8 cellular contexts compared by ENCODE assay signal in genomic region chr11:1862588-1863351, GRCh38. TPM values are rescaled to one million over a fixed set of nuclear protein-coding genes. Genes with fewer than 3 reads are reported as not detected.
DNase-seq lines count a peak whose midpoint lies in the region; ATAC-seq and TF ChIP-seq lines count a peak whose summit lies in the region.
"Had no signal": no experiment of that assay in that cellular context is flagged by ENCODE, and none has a peak within 500 bp of the region (broad histone marks: within the 10 kb centered on the region; RNA-seq: fewer than 3 reads in every experiment).

No MANE protein-coding gene starts in this region.

- H3F3A ChIP-seq in SK-N-SH (replicated peaks; ENCODE audit: insufficient read depth), result no peaks in the 10 kb centered on the region

- intact Hi-C loops in left lung (cut with DNase I), result no loop called here

- H3K36me3 ChIP-seq in SK-N-SH (replicated peaks in 1 of 2; ENCODE audit: control insufficient read depth in 1 of 2, insufficient read depth in 2 of 2, low read length in 1 of 2), result no peaks in the 10 kb centered on the region
- H3K36me3 ChIP-seq in left lung, result peaks cover 0 to 14% of the 10 kb centered on the region in 2 donors
- no peaks in the 10 kb centered on the region for H3K36me3 ChIP-seq in urinary bladder (ENCODE audit: insufficient read depth)
- H3K36me3 ChIP-seq in WERI-Rb-1, result no peaks in the 10 kb centered on the region

- H2AFZ ChIP-seq in SK-N-SH (ENCODE audit: low read depth), result no peak overlapping the region

- no peak for ATAC-seq in SK-N-SH treated with all-trans-retinoic acid at 6 μM for 48 hours
- ATAC-seq in left lung, result peak; percentile 3
- ATAC-seq in HG03280 (IDR thresholded peaks at IDR 0.05; ENCODE audit: unreplicated experiment), result no peak

- CTCF ChIA-PET in SK-N-SH (lab: Yijun Ruan, JAX), result interaction anchor here (1.5 to 2.2 kb wide), 3 partner anchors 20 to 169 kb away, joined by 3 to 9 read pairs (median 3); no protein-coding TSS in a partner anchor

- no peaks in the 10 kb centered on the region for H3K9me2 ChIP-seq in SK-N-SH

- H3K4me1 ChIP-seq in SK-N-SH (ENCODE audit: control insufficient read depth in 1 of 2, insufficient read depth in 2 of 2, low read depth in 1 of 2, low read length in 1 of 2) (peaks cover 18 to 33% of the 10 kb centered on the region in 2 experiments; a peak in 3 of 4 replicates), left lung (peaks cover 13 to 41% of the 10 kb centered on the region in 2 donors), urinary bladder (ENCODE audit: insufficient read depth) (no peaks in the 10 kb centered on the region)

- DNase-seq in SK-N-SH (no peak), left lung (no peak), WERI-Rb-1 (no peak)
- DNase-seq: activated effector memory CD4-positive, alpha-beta T cell treated with anti-CD3 and anti-CD28 coated beads, Interleukin-2, amount 50 U/mL, for 16 hours had no signal

- peak overlapping the region; percentile 69; the same call in 1 of the 2 replicates for H3K4me2 ChIP-seq in SK-N-SH

- peak overlapping the region; percentile 50 to 61; a peak in 2 of 4 replicates for H3K27ac ChIP-seq in SK-N-SH (ENCODE audit: low read depth in 2 of 2, low read length in 1 of 2)
- peak overlapping the region in 1 of 2 donors; percentile 15 for H3K27ac ChIP-seq in left lung
- peak overlapping the region; percentile 65 for H3K27ac ChIP-seq in urinary bladder (ENCODE audit: low read depth)
- no peak overlapping the region for H3K27ac ChIP-seq in WERI-Rb-1

- WGBS in SK-N-SH (ENCODE audit: low lambda C conversion rate), result 72% methylated on average over 9 of the region's 14 CpGs
- WGBS in urinary bladder, result 90% methylated on average over 14 of the region's 14 CpGs

- POLR2A ChIA-PET in SK-N-SH (lab: Yijun Ruan, JAX), result no interaction called here

- H3K9ac ChIP-seq in SK-N-SH, result no peak overlapping the region

- no peaks in the 10 kb centered on the region for H3K79me2 ChIP-seq in SK-N-SH (ENCODE audit: insufficient read depth)

- no peaks in the 10 kb centered on the region for H4K20me1 ChIP-seq in SK-N-SH (ENCODE audit: insufficient read depth)

- H3K4me3 ChIP-seq in SK-N-SH (ENCODE audit: low read depth in 2 of 2, low read length in 1 of 2), result no peak overlapping the region
- no peak overlapping the region for H3K4me3 ChIP-seq in left lung
- no peak overlapping the region for H3K4me3 ChIP-seq in urinary bladder (ENCODE audit: low read depth, low read length)
- no peak overlapping the region for H3K4me3 ChIP-seq in WERI-Rb-1 (ENCODE audit: low read depth, low read length)

- H3K9me3 ChIP-seq in SK-N-SH (no peaks in the 10 kb centered on the region), left lung (no peaks in the 10 kb centered on the region), WERI-Rb-1 (ENCODE audit: severe bottlenecking) (no peaks in the 10 kb centered on the region)

- no peak for TF ChIP-seq RAD21 in SK-N-SH (IDR thresholded peaks at IDR 0.05; ENCODE audit: low read length)

- TF ChIP-seq EP300 in SK-N-SH (IDR thresholded peaks at IDR 0.05; ENCODE audit: borderline replicate concordance in 1 of 2, low read depth in 1 of 2, low read length in 1 of 2), result no peak

- H3K27me3 ChIP-seq in SK-N-SH (ENCODE audit: insufficient read depth) (no peaks in the 10 kb centered on the region), left lung (peaks cover 0 to 3% of the 10 kb centered on the region in 2 donors), WERI-Rb-1 (ENCODE audit: insufficient read depth, low read depth, severe bottlenecking) (peaks cover 88% of the 10 kb centered on the region)

- no peak for TF ChIP-seq CTCF in SK-N-SH (IDR thresholded peaks at IDR 0.05)
- no peak for TF ChIP-seq CTCF in left lung (IDR thresholded peaks at IDR 0.05)
- no peak for TF ChIP-seq CTCF in WERI-Rb-1 (IDR thresholded peaks at IDR 0.05; ENCODE audit: low read depth, low read length)

TF ChIP-seq in SK-N-SH, 30 proteins besides CTCF, POLR2A, EP300 and RAD21:
- TF ChIP-seq MAX (IDR thresholded peaks at IDR 0.05; ENCODE audit: low read depth), result no peak
- no peak for TF ChIP-seq EZH2phosphoT487 (IDR thresholded peaks at IDR 0.05; ENCODE audit: borderline replicate concordance, low read depth)
- TF ChIP-seq FOSL2 (IDR thresholded peaks at IDR 0.05; ENCODE audit: borderline replicate concordance, low read depth), result 0 out of 2 replicates have a peak, but pooled peaks have one; percentile 12
- no peak for TF ChIP-seq YY1 (IDR thresholded peaks at IDR 0.05; ENCODE audit: low read depth)
- no peak for TF ChIP-seq PBX3 (IDR thresholded peaks at IDR 0.05)
- no peak for TF ChIP-seq ELF1 (IDR thresholded peaks at IDR 0.05)
- no peak for TF ChIP-seq GABPA (IDR thresholded peaks at IDR 0.05; ENCODE audit: low read depth)

TF ChIP-seq in SK-N-SH treated with all-trans-retinoic acid at 6 μM for 48 hours, 23 proteins besides CTCF, POLR2A, EP300 and RAD21:
- TF ChIP-seq ZFP3 (CRISPR knock-in tag; IDR thresholded peaks at IDR 0.05), result no peak
- TF ChIP-seq TCF4 (CRISPR knock-in tag; IDR thresholded peaks at IDR 0.05; ENCODE audit: borderline replicate concordance), result no peak
- TF ChIP-seq TOX (CRISPR knock-in tag; IDR thresholded peaks at IDR 0.05; ENCODE audit: borderline replicate concordance), result no peak
- TF ChIP-seq TSHZ2 (CRISPR knock-in tag; IDR thresholded peaks at IDR 0.05), result no peak
TF ChIP-seq in SK-N-SH treated with all-trans-retinoic acid at 6 μM for 48 hours: peak in this region for 0.

RNA-seq across cellular contexts. Expression of gene LSP1, which starts 9.9 kb away (rescaled TPM):
- polyA plus RNA-seq in SK-N-SH (2012; rRNA removed) (0.34 and 0.38 TPM in 2 replicates), urinary bladder (160 TPM)
- polyA plus RNA-seq in SK-N-SH (2012; cell fraction: cytosol; rRNA removed), result 0.22 and 0.46 TPM in 2 replicates
- polyA plus RNA-seq in SK-N-SH (2012; cell fraction: nucleus; rRNA removed), result 0.19 and 0.54 TPM in 2 replicates
- total RNA-seq in left lung (10 to 100 TPM; 29.8 to 76.6 TPM), urinary bladder (50.7 TPM)

RNA-seq across cellular contexts. Expression of gene TNNI2, which starts 24.0 kb away (rescaled TPM):
- polyA plus RNA-seq in SK-N-SH (2012; rRNA removed) (not detected in 2 replicates), urinary bladder (4.6 TPM)
- 0.04 and 0.06 TPM in 2 replicates for polyA plus RNA-seq in SK-N-SH (2012; cell fraction: cytosol; rRNA removed)
- polyA plus RNA-seq in SK-N-SH (2012; cell fraction: nucleus; rRNA removed), result 0.14 and 0.26 TPM in 2 replicates
- total RNA-seq in left lung (1 to 10 TPM; 3.4 to 8.5 TPM), urinary bladder (32.6 TPM)
- total RNA-seq: glomerular endothelial cell had no signal

RNA-seq across cellular contexts. Expression of gene SYT8, which starts 28.0 kb away (rescaled TPM):
- polyA plus RNA-seq in SK-N-SH (2012; rRNA removed), result not detected in 2 replicates
- not detected in 2 replicates for polyA plus RNA-seq in SK-N-SH (2012; cell fraction: cytosol; rRNA removed)
- polyA plus RNA-seq in SK-N-SH (2012; cell fraction: nucleus; rRNA removed), result 0.13 and 0.15 TPM in 2 replicates
- total RNA-seq in left lung, result 1 to 10 TPM; 6.0 to 8.8 TPM
- total RNA-seq in urinary bladder, result 3.4 TPM
- 35.6 TPM for polyA plus RNA-seq in urinary bladder
- total RNA-seq: glomerular endothelial cell had no signal

RNA-seq across cellular contexts. Expression of gene PRR33, which starts 28.9 kb away (rescaled TPM):
- not detected in 2 replicates for polyA plus RNA-seq in SK-N-SH (2012; rRNA removed)
- polyA plus RNA-seq in SK-N-SH (2012; cell fraction: cytosol; rRNA removed), result not detected in 2 replicates
- not detected in 2 replicates for polyA plus RNA-seq in SK-N-SH (2012; cell fraction: nucleus; rRNA removed)
- not detected for total RNA-seq in left lung
- total RNA-seq in urinary bladder, result not detected
- 0.28 TPM for polyA plus RNA-seq in urinary bladder
- total RNA-seq: glomerular endothelial cell had no signal

RNA-seq across cellular contexts. Expression of gene TNNT3, which starts 56.7 kb away (rescaled TPM):
- polyA plus RNA-seq in SK-N-SH (2012; rRNA removed), result not detected in 2 replicates
- not detected in 2 replicates for polyA plus RNA-seq in SK-N-SH (2012; cell fraction: cytosol; rRNA removed)
- 0.08 TPM in 1 of 2 replicates, not detected in the other for polyA plus RNA-seq in SK-N-SH (2012; cell fraction: nucleus; rRNA removed)
- 1 to 10 TPM; 2.0 to 3.0 TPM for total RNA-seq in left lung
- 61.6 TPM for total RNA-seq in urinary bladder
- 39.3 TPM for polyA plus RNA-seq in urinary bladder
- total RNA-seq: glomerular endothelial cell had no signal
